1 cellular context compared by ENCODE assay signal in genomic region chr5:112709416-112709815, GRCh38.
TF ChIP-seq lines count a peak whose summit lies in the region.

No MANE protein-coding gene starts in this region.

TF ChIP-seq in WTC11, 78 proteins besides CTCF, POLR2A, EP300 and RAD21 (continued from another document):
- TF ChIP-seq E2F1 (CRISPR knock-in tag; IDR thresholded peaks at IDR 0.05) (no peak), ERG (CRISPR knock-in tag; IDR thresholded peaks at IDR 0.05) (no peak), ELF4 (CRISPR knock-in tag; IDR thresholded peaks at IDR 0.05; ENCODE audit: low read depth) (no peak), ATF3 (CRISPR knock-in tag; conservative IDR thresholded peaks at IDR 0.05) (no peak)
